Comparison of ENCODE assay signal across 2 cellular contexts in genomic region chrX:107940095-107940494, GRCh38.
TF ChIP-seq lines count a peak whose summit lies in the region.

No MANE protein-coding gene starts in this region.

TF ChIP-seq in GM23338, 12 proteins besides CTCF, POLR2A, EP300 and RAD21 (continued from another document):
- TF ChIP-seq, protein P1, sequence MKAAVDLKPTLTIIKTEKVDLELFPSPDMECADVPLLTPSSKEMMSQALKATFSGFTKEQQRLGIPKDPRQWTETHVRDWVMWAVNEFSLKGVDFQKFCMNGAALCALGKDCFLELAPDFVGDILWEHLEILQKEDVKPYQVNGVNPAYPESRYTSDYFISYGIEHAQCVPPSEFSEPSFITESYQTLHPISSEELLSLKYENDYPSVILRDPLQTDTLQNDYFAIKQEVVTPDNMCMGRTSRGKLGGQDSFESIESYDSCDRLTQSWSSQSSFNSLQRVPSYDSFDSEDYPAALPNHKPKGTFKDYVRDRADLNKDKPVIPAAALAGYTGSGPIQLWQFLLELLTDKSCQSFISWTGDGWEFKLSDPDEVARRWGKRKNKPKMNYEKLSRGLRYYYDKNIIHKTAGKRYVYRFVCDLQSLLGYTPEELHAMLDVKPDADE (IDR thresholded peaks at IDR 0.05): no peak
- no peak for TF ChIP-seq JUNB (IDR thresholded peaks at IDR 0.05; ENCODE audit: unreplicated experiment)
- TF ChIP-seq STAT1 (IDR thresholded peaks at IDR 0.05; ENCODE audit: unreplicated experiment): no peak
- TF ChIP-seq, protein P2, sequence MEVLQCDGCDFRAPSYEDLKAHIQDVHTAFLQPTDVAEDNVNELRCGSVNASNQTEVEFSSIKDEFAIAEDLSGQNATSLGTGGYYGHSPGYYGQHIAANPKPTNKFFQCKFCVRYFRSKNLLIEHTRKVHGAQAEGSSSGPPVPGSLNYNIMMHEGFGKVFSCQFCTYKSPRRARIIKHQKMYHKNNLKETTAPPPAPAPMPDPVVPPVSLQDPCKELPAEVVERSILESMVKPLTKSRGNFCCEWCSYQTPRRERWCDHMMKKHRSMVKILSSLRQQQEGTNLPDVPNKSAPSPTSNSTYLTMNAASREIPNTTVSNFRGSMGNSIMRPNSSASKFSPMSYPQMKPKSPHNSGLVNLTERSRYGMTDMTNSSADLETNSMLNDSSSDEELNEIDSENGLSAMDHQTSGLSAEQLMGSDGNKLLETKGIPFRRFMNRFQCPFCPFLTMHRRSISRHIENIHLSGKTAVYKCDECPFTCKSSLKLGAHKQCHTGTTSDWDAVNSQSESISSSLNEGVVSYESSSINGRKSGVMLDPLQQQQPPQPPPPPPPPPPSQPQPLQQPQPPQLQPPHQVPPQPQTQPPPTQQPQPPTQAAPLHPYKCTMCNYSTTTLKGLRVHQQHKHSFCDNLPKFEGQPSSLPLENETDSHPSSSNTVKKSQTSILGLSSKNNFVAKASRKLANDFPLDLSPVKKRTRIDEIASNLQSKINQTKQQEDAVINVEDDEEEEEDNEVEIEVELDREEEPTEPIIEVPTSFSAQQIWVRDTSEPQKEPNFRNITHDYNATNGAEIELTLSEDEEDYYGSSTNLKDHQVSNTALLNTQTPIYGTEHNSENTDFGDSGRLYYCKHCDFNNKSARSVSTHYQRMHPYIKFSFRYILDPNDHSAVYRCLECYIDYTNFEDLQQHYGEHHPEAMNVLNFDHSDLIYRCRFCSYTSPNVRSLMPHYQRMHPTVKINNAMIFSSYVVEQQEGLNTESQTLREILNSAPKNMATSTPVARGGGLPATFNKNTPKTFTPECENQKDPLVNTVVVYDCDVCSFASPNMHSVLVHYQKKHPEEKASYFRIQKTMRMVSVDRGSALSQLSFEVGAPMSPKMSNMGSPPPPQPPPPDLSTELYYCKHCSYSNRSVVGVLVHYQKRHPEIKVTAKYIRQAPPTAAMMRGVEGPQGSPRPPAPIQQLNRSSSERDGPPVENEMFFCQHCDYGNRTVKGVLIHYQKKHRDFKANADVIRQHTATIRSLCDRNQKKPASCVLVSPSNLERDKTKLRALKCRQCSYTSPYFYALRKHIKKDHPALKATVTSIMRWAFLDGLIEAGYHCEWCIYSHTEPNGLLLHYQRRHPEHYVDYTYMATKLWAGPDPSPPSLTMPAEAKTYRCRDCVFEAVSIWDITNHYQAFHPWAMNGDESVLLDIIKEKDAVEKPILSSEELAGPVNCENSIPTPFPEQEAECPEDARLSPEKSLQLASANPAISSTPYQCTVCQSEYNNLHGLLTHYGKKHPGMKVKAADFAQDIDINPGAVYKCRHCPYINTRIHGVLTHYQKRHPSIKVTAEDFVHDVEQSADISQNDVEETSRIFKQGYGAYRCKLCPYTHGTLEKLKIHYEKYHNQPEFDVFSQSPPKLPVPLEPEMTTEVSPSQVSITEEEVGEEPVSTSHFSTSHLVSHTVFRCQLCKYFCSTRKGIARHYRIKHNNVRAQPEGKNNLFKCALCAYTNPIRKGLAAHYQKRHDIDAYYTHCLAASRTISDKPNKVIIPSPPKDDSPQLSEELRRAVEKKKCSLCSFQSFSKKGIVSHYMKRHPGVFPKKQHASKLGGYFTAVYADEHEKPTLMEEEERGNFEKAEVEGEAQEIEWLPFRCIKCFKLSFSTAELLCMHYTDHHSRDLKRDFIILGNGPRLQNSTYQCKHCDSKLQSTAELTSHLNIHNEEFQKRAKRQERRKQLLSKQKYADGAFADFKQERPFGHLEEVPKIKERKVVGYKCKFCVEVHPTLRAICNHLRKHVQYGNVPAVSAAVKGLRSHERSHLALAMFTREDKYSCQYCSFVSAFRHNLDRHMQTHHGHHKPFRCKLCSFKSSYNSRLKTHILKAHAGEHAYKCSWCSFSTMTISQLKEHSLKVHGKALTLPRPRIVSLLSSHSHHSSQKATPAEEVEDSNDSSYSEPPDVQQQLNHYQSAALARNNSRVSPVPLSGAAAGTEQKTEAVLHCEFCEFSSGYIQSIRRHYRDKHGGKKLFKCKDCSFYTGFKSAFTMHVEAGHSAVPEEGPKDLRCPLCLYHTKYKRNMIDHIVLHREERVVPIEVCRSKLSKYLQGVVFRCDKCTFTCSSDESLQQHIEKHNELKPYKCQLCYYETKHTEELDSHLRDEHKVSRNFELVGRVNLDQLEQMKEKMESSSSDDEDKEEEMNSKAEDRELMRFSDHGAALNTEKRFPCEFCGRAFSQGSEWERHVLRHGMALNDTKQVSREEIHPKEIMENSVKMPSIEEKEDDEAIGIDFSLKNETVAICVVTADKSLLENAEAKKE (CRISPR knock-in tag; IDR thresholded peaks at IDR 0.05): no peak
- TF ChIP-seq ZNF331 (CRISPR knock-in tag; IDR thresholded peaks at IDR 0.05; ENCODE audit: low read depth): no peak
- TF ChIP-seq POLR2AphosphoS5 (IDR thresholded peaks at IDR 0.05; ENCODE audit: low read depth): no peak
- no peak for TF ChIP-seq EZH2 (IDR thresholded peaks at IDR 0.05; ENCODE audit: low read depth, unreplicated experiment)
- TF ChIP-seq, protein P3, sequence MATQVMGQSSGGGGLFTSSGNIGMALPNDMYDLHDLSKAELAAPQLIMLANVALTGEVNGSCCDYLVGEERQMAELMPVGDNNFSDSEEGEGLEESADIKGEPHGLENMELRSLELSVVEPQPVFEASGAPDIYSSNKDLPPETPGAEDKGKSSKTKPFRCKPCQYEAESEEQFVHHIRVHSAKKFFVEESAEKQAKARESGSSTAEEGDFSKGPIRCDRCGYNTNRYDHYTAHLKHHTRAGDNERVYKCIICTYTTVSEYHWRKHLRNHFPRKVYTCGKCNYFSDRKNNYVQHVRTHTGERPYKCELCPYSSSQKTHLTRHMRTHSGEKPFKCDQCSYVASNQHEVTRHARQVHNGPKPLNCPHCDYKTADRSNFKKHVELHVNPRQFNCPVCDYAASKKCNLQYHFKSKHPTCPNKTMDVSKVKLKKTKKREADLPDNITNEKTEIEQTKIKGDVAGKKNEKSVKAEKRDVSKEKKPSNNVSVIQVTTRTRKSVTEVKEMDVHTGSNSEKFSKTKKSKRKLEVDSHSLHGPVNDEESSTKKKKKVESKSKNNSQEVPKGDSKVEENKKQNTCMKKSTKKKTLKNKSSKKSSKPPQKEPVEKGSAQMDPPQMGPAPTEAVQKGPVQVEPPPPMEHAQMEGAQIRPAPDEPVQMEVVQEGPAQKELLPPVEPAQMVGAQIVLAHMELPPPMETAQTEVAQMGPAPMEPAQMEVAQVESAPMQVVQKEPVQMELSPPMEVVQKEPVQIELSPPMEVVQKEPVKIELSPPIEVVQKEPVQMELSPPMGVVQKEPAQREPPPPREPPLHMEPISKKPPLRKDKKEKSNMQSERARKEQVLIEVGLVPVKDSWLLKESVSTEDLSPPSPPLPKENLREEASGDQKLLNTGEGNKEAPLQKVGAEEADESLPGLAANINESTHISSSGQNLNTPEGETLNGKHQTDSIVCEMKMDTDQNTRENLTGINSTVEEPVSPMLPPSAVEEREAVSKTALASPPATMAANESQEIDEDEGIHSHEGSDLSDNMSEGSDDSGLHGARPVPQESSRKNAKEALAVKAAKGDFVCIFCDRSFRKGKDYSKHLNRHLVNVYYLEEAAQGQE (IDR thresholded peaks at IDR 0.05; ENCODE audit: unreplicated experiment): no peak
- TF ChIP-seq NANOG (IDR thresholded peaks at IDR 0.05; ENCODE audit: borderline replicate concordance): no peak
TF ChIP-seq in GM23338: peak in this region for 0.

TF ChIP-seq in HepG2, 621 proteins besides CTCF, POLR2A, EP300 and RAD21 (continued from another document and continues in another):
- TF ChIP-seq ZFP36 (IDR thresholded peaks at IDR 0.05; ENCODE audit: borderline replicate concordance, low read depth, low read length, partially characterized antibody) (no peak), SRY (CRISPR knock-in tag; IDR thresholded peaks at IDR 0.05) (no peak), FOSL2 (CRISPR knock-in tag; IDR thresholded peaks at IDR 0.05) (peak; percentile 91), SYNCRIP (IDR thresholded peaks at IDR 0.05; ENCODE audit: insufficient read depth, low read depth, low read length) (no peak), TBL1XR1 (IDR thresholded peaks at IDR 0.05; ENCODE audit: borderline replicate concordance, low read length, partially characterized antibody) (no peak)
- TF ChIP-seq, protein P4, sequence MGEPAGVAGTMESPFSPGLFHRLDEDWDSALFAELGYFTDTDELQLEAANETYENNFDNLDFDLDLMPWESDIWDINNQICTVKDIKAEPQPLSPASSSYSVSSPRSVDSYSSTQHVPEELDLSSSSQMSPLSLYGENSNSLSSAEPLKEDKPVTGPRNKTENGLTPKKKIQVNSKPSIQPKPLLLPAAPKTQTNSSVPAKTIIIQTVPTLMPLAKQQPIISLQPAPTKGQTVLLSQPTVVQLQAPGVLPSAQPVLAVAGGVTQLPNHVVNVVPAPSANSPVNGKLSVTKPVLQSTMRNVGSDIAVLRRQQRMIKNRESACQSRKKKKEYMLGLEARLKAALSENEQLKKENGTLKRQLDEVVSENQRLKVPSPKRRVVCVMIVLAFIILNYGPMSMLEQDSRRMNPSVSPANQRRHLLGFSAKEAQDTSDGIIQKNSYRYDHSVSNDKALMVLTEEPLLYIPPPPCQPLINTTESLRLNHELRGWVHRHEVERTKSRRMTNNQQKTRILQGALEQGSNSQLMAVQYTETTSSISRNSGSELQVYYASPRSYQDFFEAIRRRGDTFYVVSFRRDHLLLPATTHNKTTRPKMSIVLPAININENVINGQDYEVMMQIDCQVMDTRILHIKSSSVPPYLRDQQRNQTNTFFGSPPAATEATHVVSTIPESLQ (CRISPR knock-in tag; conservative IDR thresholded peaks at IDR 0.05): no peak
- TF ChIP-seq, protein P5, sequence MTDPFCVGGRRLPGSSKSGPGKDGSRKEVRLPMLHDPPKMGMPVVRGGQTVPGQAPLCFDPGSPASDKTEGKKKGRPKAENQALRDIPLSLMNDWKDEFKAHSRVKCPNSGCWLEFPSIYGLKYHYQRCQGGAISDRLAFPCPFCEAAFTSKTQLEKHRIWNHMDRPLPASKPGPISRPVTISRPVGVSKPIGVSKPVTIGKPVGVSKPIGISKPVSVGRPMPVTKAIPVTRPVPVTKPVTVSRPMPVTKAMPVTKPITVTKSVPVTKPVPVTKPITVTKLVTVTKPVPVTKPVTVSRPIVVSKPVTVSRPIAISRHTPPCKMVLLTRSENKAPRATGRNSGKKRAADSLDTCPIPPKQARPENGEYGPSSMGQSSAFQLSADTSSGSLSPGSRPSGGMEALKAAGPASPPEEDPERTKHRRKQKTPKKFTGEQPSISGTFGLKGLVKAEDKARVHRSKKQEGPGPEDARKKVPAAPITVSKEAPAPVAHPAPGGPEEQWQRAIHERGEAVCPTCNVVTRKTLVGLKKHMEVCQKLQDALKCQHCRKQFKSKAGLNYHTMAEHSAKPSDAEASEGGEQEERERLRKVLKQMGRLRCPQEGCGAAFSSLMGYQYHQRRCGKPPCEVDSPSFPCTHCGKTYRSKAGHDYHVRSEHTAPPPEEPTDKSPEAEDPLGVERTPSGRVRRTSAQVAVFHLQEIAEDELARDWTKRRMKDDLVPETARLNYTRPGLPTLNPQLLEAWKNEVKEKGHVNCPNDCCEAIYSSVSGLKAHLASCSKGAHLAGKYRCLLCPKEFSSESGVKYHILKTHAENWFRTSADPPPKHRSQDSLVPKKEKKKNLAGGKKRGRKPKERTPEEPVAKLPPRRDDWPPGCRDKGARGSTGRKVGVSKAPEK (CRISPR knock-in tag; IDR thresholded peaks at IDR 0.05; ENCODE audit: borderline replicate concordance): no peak
- TF ChIP-seq, protein P6, sequence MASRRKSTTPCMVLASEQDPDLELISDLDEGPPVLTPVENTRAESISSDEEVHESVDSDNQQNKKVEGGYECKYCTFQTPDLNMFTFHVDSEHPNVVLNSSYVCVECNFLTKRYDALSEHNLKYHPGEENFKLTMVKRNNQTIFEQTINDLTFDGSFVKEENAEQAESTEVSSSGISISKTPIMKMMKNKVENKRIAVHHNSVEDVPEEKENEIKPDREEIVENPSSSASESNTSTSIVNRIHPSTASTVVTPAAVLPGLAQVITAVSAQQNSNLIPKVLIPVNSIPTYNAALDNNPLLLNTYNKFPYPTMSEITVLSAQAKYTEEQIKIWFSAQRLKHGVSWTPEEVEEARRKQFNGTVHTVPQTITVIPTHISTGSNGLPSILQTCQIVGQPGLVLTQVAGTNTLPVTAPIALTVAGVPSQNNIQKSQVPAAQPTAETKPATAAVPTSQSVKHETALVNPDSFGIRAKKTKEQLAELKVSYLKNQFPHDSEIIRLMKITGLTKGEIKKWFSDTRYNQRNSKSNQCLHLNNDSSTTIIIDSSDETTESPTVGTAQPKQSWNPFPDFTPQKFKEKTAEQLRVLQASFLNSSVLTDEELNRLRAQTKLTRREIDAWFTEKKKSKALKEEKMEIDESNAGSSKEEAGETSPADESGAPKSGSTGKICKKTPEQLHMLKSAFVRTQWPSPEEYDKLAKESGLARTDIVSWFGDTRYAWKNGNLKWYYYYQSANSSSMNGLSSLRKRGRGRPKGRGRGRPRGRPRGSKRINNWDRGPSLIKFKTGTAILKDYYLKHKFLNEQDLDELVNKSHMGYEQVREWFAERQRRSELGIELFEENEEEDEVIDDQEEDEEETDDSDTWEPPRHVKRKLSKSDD (CRISPR knock-in tag; IDR thresholded peaks at IDR 0.05; ENCODE audit: low read depth): no peak
- TF ChIP-seq, protein P7, sequence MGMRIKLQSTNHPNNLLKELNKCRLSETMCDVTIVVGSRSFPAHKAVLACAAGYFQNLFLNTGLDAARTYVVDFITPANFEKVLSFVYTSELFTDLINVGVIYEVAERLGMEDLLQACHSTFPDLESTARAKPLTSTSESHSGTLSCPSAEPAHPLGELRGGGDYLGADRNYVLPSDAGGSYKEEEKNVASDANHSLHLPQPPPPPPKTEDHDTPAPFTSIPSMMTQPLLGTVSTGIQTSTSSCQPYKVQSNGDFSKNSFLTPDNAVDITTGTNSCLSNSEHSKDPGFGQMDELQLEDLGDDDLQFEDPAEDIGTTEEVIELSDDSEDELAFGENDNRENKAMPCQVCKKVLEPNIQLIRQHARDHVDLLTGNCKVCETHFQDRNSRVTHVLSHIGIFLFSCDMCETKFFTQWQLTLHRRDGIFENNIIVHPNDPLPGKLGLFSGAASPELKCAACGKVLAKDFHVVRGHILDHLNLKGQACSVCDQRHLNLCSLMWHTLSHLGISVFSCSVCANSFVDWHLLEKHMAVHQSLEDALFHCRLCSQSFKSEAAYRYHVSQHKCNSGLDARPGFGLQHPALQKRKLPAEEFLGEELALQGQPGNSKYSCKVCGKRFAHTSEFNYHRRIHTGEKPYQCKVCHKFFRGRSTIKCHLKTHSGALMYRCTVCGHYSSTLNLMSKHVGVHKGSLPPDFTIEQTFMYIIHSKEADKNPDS (CRISPR knock-in tag; IDR thresholded peaks at IDR 0.05): no peak
